Comparison of ENCODE assay signal across 10 cellular contexts in genomic region chr17:40448213-40448638, GRCh38.
DNase-seq lines count a peak whose midpoint lies in the region; ATAC-seq and TF ChIP-seq lines count a peak whose summit lies in the region.
"Had no signal": no experiment of that assay in that cellular context is flagged by ENCODE, and none has a peak within 500 bp of the region (broad histone marks: within the 10 kb centered on the region; RNA-seq: fewer than 3 reads in every experiment).

No MANE protein-coding gene starts in this region.

- H4K20me1 ChIP-seq in Loucy (ENCODE audit: insufficient read depth, low read length, poor library complexity, severe bottlenecking): no peaks in the 10 kb centered on the region

- no peaks in the 10 kb centered on the region for H3K9me2 ChIP-seq in Loucy (replicated peaks; ENCODE audit: low read depth, low read length)

- H3K9ac ChIP-seq in Loucy (ENCODE audit: low read depth, low read length, poor library complexity, severe bottlenecking): peak overlapping the region; percentile 49
- peak overlapping the region; percentile 63 to 72 for H3K9ac ChIP-seq in mucosa of rectum (ENCODE audit: low read depth in 1 of 2, low read length in 2 of 2)

- H2AFZ ChIP-seq in Loucy (ENCODE audit: low read length): peak overlapping the region; percentile 9; the same call in 1 of the 2 replicates

- H3K4me3 ChIP-seq in AG10803 (ENCODE audit: low read length): peak overlapping the region; percentile 99
- peak overlapping the region; percentile 44 for H3K4me3 ChIP-seq in Loucy (ENCODE audit: low read length, poor library complexity, severe bottlenecking)
- H3K4me3 ChIP-seq in coronary artery: peak overlapping the region; percentile 64
- H3K4me3 ChIP-seq in mucosa of rectum (ENCODE audit: low read length in 2 of 2): peak overlapping the region; percentile 20 to 38

- H3K27ac ChIP-seq in coronary artery (peak overlapping the region; percentile 63 to 83), mucosa of rectum (ENCODE audit: low read depth in 2 of 2, low read length in 2 of 2) (peak overlapping the region; percentile 84 to 92)

- H3K9me3 ChIP-seq in Loucy (ENCODE audit: insufficient read depth, low read depth, low read length) (no peaks in the 10 kb centered on the region), mucosa of rectum (ENCODE audit: control insufficient read depth in 2 of 2, low read length in 2 of 2) (no peaks in the 10 kb centered on the region)

- TF ChIP-seq CTCF in AG10803 (conservative IDR thresholded peaks at IDR 0.05; ENCODE audit: low read length) (no peak), Loucy (conservative IDR thresholded peaks at IDR 0.05; ENCODE audit: low read length) (no peak), coronary artery (IDR thresholded peaks at IDR 0.05) (no peak)

- DNase-seq in AG10803 (ENCODE audit: low read depth) (no peak), coronary artery (ENCODE audit: low spot score) (no peak), NCI-H510A (lab: John Stamatoyannopoulos, UW) (no peak), NCI-H2196 (lab: John Stamatoyannopoulos, UW; ENCODE audit: unreplicated experiment) (no peak), NCI-H774 (lab: John Stamatoyannopoulos, UW) (no peak)
- DNase-seq: activated naive CD8-positive, alpha-beta T cell treated with anti-CD3 and anti-CD28 coated beads for 36 hours; NCI-H187 had no signal

- H3K4me1 ChIP-seq in Loucy (ENCODE audit: insufficient read depth, low read length, poor library complexity, severe bottlenecking) (peaks cover 45% of the 10 kb centered on the region), mucosa of rectum (ENCODE audit: control insufficient read depth in 2 of 2, insufficient read depth in 2 of 2, low read length in 2 of 2) (peaks cover 54 to 69% of the 10 kb centered on the region in 2 donors)

- no peak for ATAC-seq in HG03439 (IDR thresholded peaks at IDR 0.05; ENCODE audit: unreplicated experiment)

- H3K36me3 ChIP-seq in Loucy (ENCODE audit: insufficient read depth, low read length) (no peaks in the 10 kb centered on the region), mucosa of rectum (ENCODE audit: control insufficient read depth in 2 of 2, insufficient read depth in 2 of 2, low read length in 2 of 2) (peaks cover 6 to 11% of the 10 kb centered on the region in 2 donors)

- peak overlapping the region; percentile 61 for H3K4me2 ChIP-seq in Loucy (ENCODE audit: low read depth, low read length, poor library complexity, severe bottlenecking)

- no peaks in the 10 kb centered on the region for H3K79me2 ChIP-seq in Loucy (ENCODE audit: insufficient read depth, low read length)

- H3F3A ChIP-seq in Loucy (ENCODE audit: low read depth): no peaks in the 10 kb centered on the region

- H3K27me3 ChIP-seq in Loucy (ENCODE audit: insufficient read depth, low read length, poor library complexity, severe bottlenecking) (no peaks in the 10 kb centered on the region), mucosa of rectum (ENCODE audit: control insufficient read depth in 2 of 2, insufficient read depth in 2 of 2, low read length in 2 of 2) (no peaks in the 10 kb centered on the region)

Comparison
In these comparisons a context has a peak if more than half of its experiments do, and no peak if none do; other contexts are left out.
1. H3K4me3 ChIP-seq: peak in every context shown above with its lines; median percentile 99 in AG10803; 64 in coronary artery; 44 in Loucy; 29 in mucosa of rectum.